Comparison of ENCODE assay signal across 25 cellular contexts in genomic region chr3:14740983-14741382, GRCh38.
"Had no signal": no experiment of that assay in that cellular context is flagged by ENCODE, and none has a peak within 500 bp of the region (broad histone marks: within the 10 kb centered on the region; RNA-seq: fewer than 3 reads in every experiment).

No MANE protein-coding gene starts in this region.

- H3K4me1 Mint-ChIP-seq: activated CD8-positive, alpha-beta memory T cell treated with anti-CD3 and anti-CD28 coated beads, Interleukin-2, amount 10 ng/mL, durations not matched to agents 7 days and 5 days; activated naive CD4-positive, alpha-beta T cell treated with anti-CD3 and anti-CD28 coated beads, Interleukin-2, amount 50 U/mL, for 24 hours had no signal

- H3K9me3 Mint-ChIP-seq: activated T-helper 1 cell treated with anti-CD3 and anti-CD28 coated beads, Interleukin-12 subunit alpha, Interleukin-12 subunit beta, Interleukin-2, Interleukin-4 antibody, amounts not matched to agents 30 ng/mL and 10 ng/mL and 1 ng/mL, durations not matched to agents 14 hours and 24 hours and 36 hours; T-helper 1 cell treated with Interleukin-12 subunit alpha and Interleukin-12 subunit beta and Interleukin-4 antibody, amounts not matched to agents 30 μg/mL and 1 μg/mL, for 36 hours had no signal

- H3K27me3 ChIP-seq: ascending aorta had no signal

- H3K4me3 Mint-ChIP-seq: activated CD8-positive, alpha-beta memory T cell treated with anti-CD3 and anti-CD28 coated beads, Interleukin-2, amount 10 ng/mL, durations not matched to agents 7 days and 5 days; activated naive CD4-positive, alpha-beta T cell treated with anti-CD3 and anti-CD28 coated beads, Interleukin-2, amount 50 U/mL, for 24 hours; activated T-cell treated with anti-CD3 and anti-CD28 coated beads, Interleukin-2, amount 50 U/mL, for 24 hours; activated T-helper 1 cell treated with anti-CD3 and anti-CD28 coated beads, Interleukin-12 subunit alpha, Interleukin-12 subunit beta, Interleukin-2, Interleukin-4 antibody, amounts not matched to agents 30 ng/mL and 10 ng/mL and 1 ng/mL, durations not matched to agents 14 hours and 24 hours and 36 hours; T-helper 1 cell treated with Interleukin-12 subunit alpha and Interleukin-12 subunit beta and Interleukin-4 antibody, amounts not matched to agents 30 μg/mL and 1 μg/mL, for 36 hours had no signal

- H3K4me3 ChIP-seq: ascending aorta, body of pancreas, K562 had no signal

- ATAC-seq: activated CD4-positive, CD25-positive, alpha-beta regulatory T cell treated with anti-CD3 and anti-CD28 coated beads, Interleukin-2, amount 50 U/mL, for 24 hours; activated CD8-positive, alpha-beta memory T cell treated with anti-CD3 and anti-CD28 coated beads, Interleukin-2, amount 10 ng/mL, durations not matched to agents 7 days and 5 days; body of pancreas; K562; Panc1 had no signal

- H3K27ac ChIP-seq: ascending aorta, body of pancreas, RWPE1 had no signal

- H3K27ac Mint-ChIP-seq: activated CD8-positive, alpha-beta memory T cell treated with anti-CD3 and anti-CD28 coated beads, Interleukin-2, amount 10 ng/mL, durations not matched to agents 7 days and 5 days; activated naive CD4-positive, alpha-beta T cell treated with anti-CD3 and anti-CD28 coated beads, Interleukin-2, amount 50 U/mL, for 24 hours; activated T-cell treated with anti-CD3 and anti-CD28 coated beads, Interleukin-2, amount 50 U/mL, for 24 hours; activated T-helper 1 cell treated with anti-CD3 and anti-CD28 coated beads, Interleukin-12 subunit alpha, Interleukin-12 subunit beta, Interleukin-2, Interleukin-4 antibody, amounts not matched to agents 30 ng/mL and 10 ng/mL and 1 ng/mL, durations not matched to agents 14 hours and 24 hours and 36 hours; T-helper 1 cell treated with Interleukin-12 subunit alpha and Interleukin-12 subunit beta and Interleukin-4 antibody, amounts not matched to agents 30 μg/mL and 1 μg/mL, for 36 hours had no signal

- H3K36me3 ChIP-seq: ascending aorta had no signal

- DNase-seq: activated CD4-positive, alpha-beta T cell treated with anti-CD3 and anti-CD28 coated beads for 48 hours; activated CD4-positive, alpha-beta T cell treated with anti-CD3 and anti-CD28 coated beads, Interleukin-2, amount 50 U/mL, for 48 hours; activated CD8-positive, alpha-beta memory T cell treated with anti-CD3 and anti-CD28 coated beads, Interleukin-2, amount 10 ng/mL, durations not matched to agents 7 days and 5 days; activated effector memory CD4-positive, alpha-beta T cell treated with Interleukin-2 at 50 U/mL for 16 hours; activated naive CD4-positive, alpha-beta T cell; activated T-cell treated with anti-CD3 and anti-CD28 coated beads, Interleukin-2, amount 50 U/mL, for 24 hours; body of pancreas; Kasumi-1; NCI-H1092; NCI-H1417; NCI-H1930; NCI-H2107; NCI-H2171 treated with DMSO at 0.1 percent for 48 hours; NCI-H226; NCI-H526; NCI-H774; SHP77 treated with DMSO at 0.1 percent for 48 hours had no signal

- H3K9me3 ChIP-seq: ascending aorta, body of pancreas had no signal

- H3K4me1 ChIP-seq: ascending aorta, body of pancreas had no signal

- H3K36me3 Mint-ChIP-seq: activated CD8-positive, alpha-beta memory T cell treated with anti-CD3 and anti-CD28 coated beads, Interleukin-2, amount 10 ng/mL, durations not matched to agents 7 days and 5 days had no signal
